ENCODE assay signal across 19 cellular contexts in genomic region chr10:101578192-101578591, GRCh38.
"Had no signal": no experiment of that assay in that cellular context is flagged by ENCODE, and none has a peak within 500 bp of the region (broad histone marks: within the 10 kb centered on the region; RNA-seq: fewer than 3 reads in every experiment).

No MANE protein-coding gene starts in this region.

- H3K4me1 Mint-ChIP-seq: activated B cell treated with CpG ODN at 0.5 μM for 24 hours; activated naive CD4-positive, alpha-beta T cell treated with anti-CD3 and anti-CD28 coated beads, Interleukin-2, amount 10 ng/mL, durations not matched to agents 7 days and 5 days; nephron had no signal

- ATAC-seq: left colon, pancreas, right cardiac atrium had no signal

- H3K9me3 Mint-ChIP-seq: activated B cell treated with CpG ODN at 0.5 μM for 24 hours; activated naive CD4-positive, alpha-beta T cell treated with anti-CD3 and anti-CD28 coated beads, Interleukin-2, amount 10 ng/mL, durations not matched to agents 7 days and 5 days; nephron; T-helper 2 cell treated with Interferon-gamma antibody and Interleukin-4, amounts not matched to agents 5 μg/mL and 100 μg/mL, for 36 hours; type B pancreatic cell had no signal

- H3K4me1 ChIP-seq: pancreas, uterus had no signal

- H3K27me3 ChIP-seq: hepatocyte, pancreas, uterus had no signal

- H3K4me3 Mint-ChIP-seq: activated B cell treated with CpG ODN at 0.5 μM for 24 hours; activated naive CD4-positive, alpha-beta T cell treated with anti-CD3 and anti-CD28 coated beads, Interleukin-2, amount 10 ng/mL, durations not matched to agents 7 days and 5 days; nephron; T-helper 2 cell treated with Interferon-gamma antibody and Interleukin-4, amounts not matched to agents 5 μg/mL and 100 μg/mL, for 36 hours; type B pancreatic cell had no signal

- H3K27me3 Mint-ChIP-seq: activated B cell treated with CpG ODN at 0.5 μM for 24 hours, type B pancreatic cell had no signal

- H3K36me3 ChIP-seq: uterus had no signal

- H3K4me3 ChIP-seq: hepatocyte, pancreas, thoracic aorta, uterus had no signal

- H3K27ac ChIP-seq: hepatocyte, pancreas, thoracic aorta, uterus had no signal

- H3K9me3 ChIP-seq: pancreas, thoracic aorta, uterus had no signal

- H3K27ac Mint-ChIP-seq: activated B cell treated with CpG ODN at 0.5 μM for 24 hours; activated naive CD4-positive, alpha-beta T cell treated with anti-CD3 and anti-CD28 coated beads, Interleukin-2, amount 10 ng/mL, durations not matched to agents 7 days and 5 days; T-helper 2 cell treated with Interferon-gamma antibody and Interleukin-4, amounts not matched to agents 5 μg/mL and 100 μg/mL, for 36 hours; type B pancreatic cell had no signal

- DNase-seq: activated B cell treated with CpG ODN at 0.5 μM for 24 hours; activated CD4-positive, alpha-beta T cell treated with anti-CD3 and anti-CD28 coated beads, Interleukin-2, amount 50 U/mL, for 1 hour; activated gamma-delta T cell; activated naive CD4-positive, alpha-beta T cell treated with anti-CD3 and anti-CD28 coated beads, Interleukin-2, amount 10 ng/mL, durations not matched to agents 7 days and 5 days; activated T-cell treated with anti-CD3 and anti-CD28 coated beads for 4 hours; dermis blood vessel endothelial cell; effector CD4-positive, alpha-beta T cell; left colon; mammary epithelial cell; nucleus accumbens; pancreas; stimulated activated naive CD4-positive, alpha-beta T cell treated with Interleukin-2 at 50 U/mL for 16 hours; uterus had no signal

- H3K36me3 Mint-ChIP-seq: activated naive CD4-positive, alpha-beta T cell treated with anti-CD3 and anti-CD28 coated beads, Interleukin-2, amount 10 ng/mL, durations not matched to agents 7 days and 5 days; type B pancreatic cell had no signal
